ENCODE assay signal across 8 cellular contexts in genomic region chr1:197200468-197200899, GRCh38. TPM values are rescaled to one million over a fixed set of nuclear protein-coding genes. Genes with fewer than 3 reads are reported as not detected.
DNase-seq lines count a peak whose midpoint lies in the region; ATAC-seq, FAIRE-seq and TF ChIP-seq lines count a peak whose summit lies in the region.

No MANE protein-coding gene starts in this region.

- peaks cover 49% of the 10 kb centered on the region for H3K79me2 ChIP-seq in astrocyte (ENCODE audit: insufficient read depth, low read length)

- peaks cover 8% of the 10 kb centered on the region for H3K4me1 ChIP-seq in astrocyte (ENCODE audit: insufficient read depth, low read length)
- H3K4me1 ChIP-seq in iPS-15b (ENCODE audit: control insufficient read depth, insufficient read depth, low read length): peaks cover 12% of the 10 kb centered on the region

- H3K9ac ChIP-seq in astrocyte (ENCODE audit: low read length) (peak overlapping the region; percentile 94), iPS-15b (ENCODE audit: low read depth, low read length) (peak overlapping the region; percentile 88)

- H3K27me3 ChIP-seq in astrocyte (ENCODE audit: insufficient read depth, low read length): no peaks in the 10 kb centered on the region
- no peaks in the 10 kb centered on the region for H3K27me3 ChIP-seq in iPS-15b (ENCODE audit: control insufficient read depth, insufficient read depth, low read length)

- H3K4me3 ChIP-seq in astrocyte (ENCODE audit: insufficient read depth, low read depth, low read length) (peak overlapping the region; percentile 81), iPS-15b (ENCODE audit: low read depth, low read length) (peak overlapping the region; percentile 96)

- peak overlapping the region; percentile 95 for H3K4me3 Mint-ChIP-seq in astrocyte (ENCODE audit: unreplicated experiment)

- H3K4me2 ChIP-seq in astrocyte (ENCODE audit: low read length): peak overlapping the region; percentile 88

- no peak for FAIRE-seq in astrocyte (lab: Jason Lieb, UNC)

- peak overlapping the region; percentile 91 for H3K27ac Mint-ChIP-seq in astrocyte (ENCODE audit: unreplicated experiment)

- peak; percentile 19 to 25 for ATAC-seq in activated CD4-positive, CD25-positive, alpha-beta regulatory T cell treated with anti-CD3 and anti-CD28 coated beads, Interleukin-2, amount 50 U/mL, for 24 hours

- H4K20me1 ChIP-seq in astrocyte (ENCODE audit: insufficient read depth, low read length): peaks cover 8% of the 10 kb centered on the region

- no peak for DNase-seq in activated CD4-positive, CD25-positive, alpha-beta regulatory T cell treated with anti-CD3 and anti-CD28 coated beads, Interleukin-2, amount 50 U/mL, for 72 hours
- DNase-seq in M059J (ENCODE audit: low read depth): peak; percentile 53
- DNase-seq in astrocyte (ENCODE audit: low read depth): peak; percentile 60
- DNase-seq in stimulated activated CD8-positive, alpha-beta memory T cell treated with anti-CD3 and anti-CD28 coated beads, Interleukin-15, amount 100 ng/mL, for 24 hours (ENCODE audit: low read depth): peak; percentile 0
- no peak for DNase-seq in activated gamma-delta T cell treated with Interleukin-2 at 50 U/mL for 16 hours
- DNase-seq in HPDE6-E6E7 (ENCODE audit: extremely low spot score): no peak

- peak overlapping the region; percentile 94 for H3K27ac ChIP-seq in astrocyte (ENCODE audit: low read depth, low read length)

- no peaks in the 10 kb centered on the region for H3K9me3 Mint-ChIP-seq in astrocyte (ENCODE audit: unreplicated experiment)

- peaks cover 17% of the 10 kb centered on the region for H3K4me1 Mint-ChIP-seq in astrocyte (ENCODE audit: low read depth, unreplicated experiment)

- TF ChIP-seq CTCF in astrocyte (IDR thresholded peaks at IDR 0.05; ENCODE audit: insufficient read depth, low read depth, low read length): no peak

- H3K36me3 Mint-ChIP-seq in astrocyte (ENCODE audit: low read depth, unreplicated experiment): no peaks in the 10 kb centered on the region

- H3K36me3 ChIP-seq in astrocyte (ENCODE audit: insufficient read depth, low read length): no peaks in the 10 kb centered on the region
- H3K36me3 ChIP-seq in iPS-15b (ENCODE audit: control insufficient read depth, insufficient read depth, low read length): no peaks in the 10 kb centered on the region

- no peaks in the 10 kb centered on the region for H3K27me3 Mint-ChIP-seq in astrocyte (ENCODE audit: low read depth, unreplicated experiment)

- H2AFZ ChIP-seq in astrocyte (ENCODE audit: low read depth, low read length): peak overlapping the region; percentile 74

- no peaks in the 10 kb centered on the region for H3K9me3 ChIP-seq in astrocyte (ENCODE audit: insufficient read depth, low read depth, low read length)
- no peaks in the 10 kb centered on the region for H3K9me3 ChIP-seq in iPS-15b (ENCODE audit: control insufficient read depth, insufficient read depth, low read length)

RNA-seq across cellular contexts. Expression of gene ZBTB41, which starts 0.6 kb away (rescaled TPM):
- 9.8 and 10.5 TPM in 2 replicates for total RNA-seq in M059J (2014; rRNA removed; shearing (Covaris generic))
- total RNA-seq in astrocyte: 10.4 TPM in 2 replicates

RNA-seq across cellular contexts. Expression of gene ASPM, which starts 54.0 kb away (rescaled TPM):
- 39.8 and 62.1 TPM in 2 replicates for total RNA-seq in M059J (2014; rRNA removed; shearing (Covaris generic))
- 2.2 and 3.9 TPM in 2 replicates for total RNA-seq in astrocyte

Comparison
In these comparisons a context has a peak if more than half of its experiments do, and no peak if none do; other contexts are left out.
1. DNase-seq: peak in M059J (single experiment), astrocyte (single experiment) and stimulated activated CD8-positive, alpha-beta memory T cell treated with anti-CD3 and anti-CD28 coated beads, Interleukin-15, amount 100 ng/mL, for 24 hours (single experiment); none in activated CD4-positive, CD25-positive, alpha-beta regulatory T cell treated with anti-CD3 and anti-CD28 coated beads, Interleukin-2, amount 50 U/mL, for 72 hours (single experiment), activated gamma-delta T cell treated with Interleukin-2 at 50 U/mL for 16 hours (single experiment) and HPDE6-E6E7 (single experiment).